ENCODE assay signal across 2 cellular contexts in genomic region chr3:138493804-138494606, GRCh38.
TF ChIP-seq lines count a peak whose summit lies in the region.

No MANE protein-coding gene starts in this region.

TF ChIP-seq in HCT116, 20 proteins besides CTCF, POLR2A, EP300 and RAD21 (continued from another document):
- TF ChIP-seq ZBTB33 (IDR thresholded peaks at IDR 0.05; ENCODE audit: extremely low read depth, insufficient replicate concordance, low read length) (no peak), SP1 (IDR thresholded peaks at IDR 0.05; ENCODE audit: low read depth) (no peak), CEBPB (IDR thresholded peaks at IDR 0.05; ENCODE audit: low read depth) (0 out of 2 replicates have a peak, but pooled peaks have one; percentile 30), EZH2phosphoT487 (IDR thresholded peaks at IDR 0.05; ENCODE audit: borderline replicate concordance) (no peak), ZNF274 (IDR thresholded peaks at IDR 0.05; ENCODE audit: low read depth, low read length) (no peak), POLR2AphosphoS5 (IDR thresholded peaks at IDR 0.05; ENCODE audit: low read depth, low read length) (no peak), JUND (IDR thresholded peaks at IDR 0.05) (no peak)
- TF ChIP-seq, protein P1, sequence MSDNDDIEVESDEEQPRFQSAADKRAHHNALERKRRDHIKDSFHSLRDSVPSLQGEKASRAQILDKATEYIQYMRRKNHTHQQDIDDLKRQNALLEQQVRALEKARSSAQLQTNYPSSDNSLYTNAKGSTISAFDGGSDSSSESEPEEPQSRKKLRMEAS (IDR thresholded peaks at IDR 0.05) = no peak

TF ChIP-seq in SK-N-SH, 30 proteins besides CTCF, POLR2A, EP300 and RAD21 (continued from another document):
- TF ChIP-seq, protein P2, sequence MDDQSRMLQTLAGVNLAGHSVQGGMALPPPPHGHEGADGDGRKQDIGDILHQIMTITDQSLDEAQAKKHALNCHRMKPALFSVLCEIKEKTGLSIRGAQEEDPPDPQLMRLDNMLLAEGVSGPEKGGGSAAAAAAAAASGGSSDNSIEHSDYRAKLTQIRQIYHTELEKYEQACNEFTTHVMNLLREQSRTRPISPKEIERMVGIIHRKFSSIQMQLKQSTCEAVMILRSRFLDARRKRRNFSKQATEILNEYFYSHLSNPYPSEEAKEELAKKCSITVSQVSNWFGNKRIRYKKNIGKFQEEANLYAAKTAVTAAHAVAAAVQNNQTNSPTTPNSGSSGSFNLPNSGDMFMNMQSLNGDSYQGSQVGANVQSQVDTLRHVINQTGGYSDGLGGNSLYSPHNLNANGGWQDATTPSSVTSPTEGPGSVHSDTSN (IDR thresholded peaks at IDR 0.05) = peak; percentile 73
- no peak for TF ChIP-seq YY1 (IDR thresholded peaks at IDR 0.05; ENCODE audit: low read depth)
